17 cellular contexts compared by ENCODE assay signal in genomic region chrX:39758791-39759525, GRCh38.
DNase-seq lines count a peak whose midpoint lies in the region; ATAC-seq, FAIRE-seq and TF ChIP-seq lines count a peak whose summit lies in the region.
"Had no signal": no experiment of that assay in that cellular context is flagged by ENCODE, and none has a peak within 500 bp of the region (broad histone marks: within the 10 kb centered on the region; RNA-seq: fewer than 3 reads in every experiment).

No MANE protein-coding gene starts in this region.

- H3K27me3 ChIP-seq in heart left ventricle (peaks cover 0 to 10% (median 0%) of the 10 kb centered on the region in 9 donors), gastroesophageal sphincter (no peaks in the 10 kb centered on the region), pancreas (no peaks in the 10 kb centered on the region), aorta (ENCODE audit: control insufficient read depth in 1 of 2, insufficient read depth in 2 of 2, low read length in 1 of 2) (no peaks in the 10 kb centered on the region)
- H3K27me3 ChIP-seq: cardiac muscle cell, gastrocnemius medialis had no signal

- WGBS in heart left ventricle, 4 donors = 61 to 77% (median 71%) methylated on average over 16 to 17 of the region's 17 CpGs
- WGBS in gastroesophageal sphincter (ENCODE audit: low coverage in 1 of 2), 2 donors = 80% methylated on average over 5 of the region's 17 CpGs; no CpG with 5 or more reads in 1 of the 2 donors
- 55 to 59% methylated on average over 17 of the region's 17 CpGs for WGBS in pancreas, 2 donors
- 29 to 35% methylated on average over 17 of the region's 17 CpGs for WGBS in aorta, 2 donors

- intact Hi-C loops in heart left ventricle (cut with DNase I) = no loop called here
- intact Hi-C loops in cardiac septum (cut with DNase I) = loop anchor here (5.0 kb wide), 1 partner anchor 53 kb away; no protein-coding TSS in a partner anchor
- intact Hi-C loops in pancreas (cut with DNase I) = no loop called here
- intact Hi-C loops in aorta (cut with DNase I) = no loop called here

- H3K4me1 ChIP-seq in heart left ventricle (peaks cover 0 to 21% (median 6%) of the 10 kb centered on the region in 12 donors), gastroesophageal sphincter (peaks cover 0 to 52% (median 21%) of the 10 kb centered on the region in 3 donors), pancreas (peaks cover 6 to 17% (median 13%) of the 10 kb centered on the region in 3 donors), aorta (ENCODE audit: control insufficient read depth in 1 of 2, insufficient read depth in 2 of 2, low read length in 2 of 2) (peaks cover 0 to 4% of the 10 kb centered on the region in 2 donors)

- no peak for TF ChIP-seq EP300 in gastroesophageal sphincter (IDR thresholded peaks at IDR 0.05)

- TF ChIP-seq CTCF in heart left ventricle (IDR thresholded peaks at IDR 0.05) = no peak
- TF ChIP-seq CTCF in gastroesophageal sphincter (IDR thresholded peaks at IDR 0.05) = no peak
- TF ChIP-seq CTCF in pancreas (IDR thresholded peaks at IDR 0.05) = no peak

- TF ChIP-seq POLR2A in heart left ventricle (IDR thresholded peaks at IDR 0.05) = no peak
- TF ChIP-seq POLR2A in gastroesophageal sphincter (IDR thresholded peaks at IDR 0.05) = no peak

- DNase-seq in heart left ventricle (peak in 3 of 5 donors; percentile 51 to 61 (median 57)), cardiac septum (ENCODE audit: low spot score) (no peak), pancreas (peak in 2 of 6 donors; percentile 64 to 67), aorta (no peak), urothelium cell line (ENCODE audit: low spot score) (no peak), NCI-H1436 (lab: John Stamatoyannopoulos, UW) (no peak)
- DNase-seq: activated CD4-positive, CD25-positive, alpha-beta regulatory T cell; activated naive CD4-positive, alpha-beta T cell treated with anti-CD3 and anti-CD28 coated beads, Interleukin-2, amount 10 ng/mL, durations not matched to agents 7 days and 5 days; gastrocnemius medialis; immature natural killer cell; psoas muscle; stimulated activated CD8-positive, alpha-beta memory T cell treated with anti-CD3 and anti-CD28 coated beads, Interleukin-4, amount 100 ng/mL, for 48 hours; SW 1271 had no signal

- peak in 3 of 4 donors; percentile 11 to 54 (median 20) for ATAC-seq in heart left ventricle
- no peak for ATAC-seq in gastroesophageal sphincter
- ATAC-seq in pancreas = peak in 3 of 4 donors; percentile 13 to 41 (median 25)
- ATAC-seq in aorta (ENCODE audit: low FRiP score) = no peak
- ATAC-seq in activated CD4-positive, CD25-positive, alpha-beta regulatory T cell treated with anti-CD3 and anti-CD28 coated beads, Interleukin-2, amount 50 U/mL, for 24 hours = no peak
- ATAC-seq: gastrocnemius medialis, psoas muscle had no signal

- H3K9me3 ChIP-seq in heart left ventricle (no peaks in the 10 kb centered on the region), gastroesophageal sphincter (no peaks in the 10 kb centered on the region), pancreas (no peaks in the 10 kb centered on the region), aorta (ENCODE audit: control insufficient read depth, low read length) (no peaks in the 10 kb centered on the region)
- H3K9me3 ChIP-seq: gastrocnemius medialis, psoas muscle had no signal

- H3K36me3 ChIP-seq in heart left ventricle = no peaks in the 10 kb centered on the region
- no peaks in the 10 kb centered on the region for H3K36me3 ChIP-seq in gastroesophageal sphincter
- H3K36me3 ChIP-seq in pancreas = no peaks in the 10 kb centered on the region
- no peaks in the 10 kb centered on the region for H3K36me3 ChIP-seq in aorta (ENCODE audit: control insufficient read depth in 1 of 2, insufficient read depth in 2 of 2, low read length in 1 of 2)
- H3K36me3 ChIP-seq: cardiac muscle cell, gastrocnemius medialis had no signal

- peak overlapping the region in 8 of 12 donors; percentile 30 to 80 (median 66) for H3K27ac ChIP-seq in heart left ventricle
- peak overlapping the region in 3 of 4 donors; percentile 80 to 82 (median 81) for H3K27ac ChIP-seq in gastroesophageal sphincter
- H3K27ac ChIP-seq in pancreas = peak overlapping the region; percentile 34 to 83 (median 72)
- H3K27ac ChIP-seq in aorta (ENCODE audit: low read depth in 1 of 2, low read length in 2 of 2) = peak overlapping the region; percentile 59 to 87
- H3K27ac ChIP-seq: cardiac muscle cell, gastrocnemius medialis had no signal

- FAIRE-seq in pancreas (lab: Jason Lieb, UNC) (no peak), urothelium cell line (lab: Jason Lieb, UNC) (no peak)
- FAIRE-seq: G401.6 had no signal

- no peak overlapping the region for H3K4me3 ChIP-seq in heart left ventricle
- no peak overlapping the region for H3K4me3 ChIP-seq in gastroesophageal sphincter
- no peak overlapping the region for H3K4me3 ChIP-seq in pancreas
- no peak overlapping the region for H3K4me3 ChIP-seq in aorta (ENCODE audit: low read length in 2 of 2)
- H3K4me3 ChIP-seq: cardiac muscle cell, gastrocnemius medialis, psoas muscle had no signal

Comparison
In these comparisons a context has a peak if more than half of its experiments do, and no peak if none do; other contexts are left out.
1. DNase-seq: peak in heart left ventricle (3 of 5); none in cardiac septum (single experiment), aorta (0 of 2), urothelium cell line (single experiment) and NCI-H1436 (single experiment).
2. ATAC-seq: peak in heart left ventricle (3 of 4) and pancreas (3 of 4); none in gastroesophageal sphincter (single experiment), aorta (single experiment) and activated CD4-positive, CD25-positive, alpha-beta regulatory T cell treated with anti-CD3 and anti-CD28 coated beads, Interleukin-2, amount 50 U/mL, for 24 hours (0 of 2).
3. Peak in every context shown above with its lines, with median percentiles within 50 percentile points of each other: H3K27ac ChIP-seq.